In genomic region chr7:7499892-7500291, GRCh38 we compare ENCODE assay signal across 29 cellular contexts. TPM values are rescaled to one million over a fixed set of nuclear protein-coding genes. Genes with fewer than 3 reads are reported as not detected.
"Had no signal": no experiment of that assay in that cellular context is flagged by ENCODE, and none has a peak within 500 bp of the region (broad histone marks: within the 10 kb centered on the region; RNA-seq: fewer than 3 reads in every experiment).

No MANE protein-coding gene starts in this region.

- H3K4me2 ChIP-seq: hepatocyte had no signal

- ATAC-seq: effector memory CD8-positive, alpha-beta T cell; esophagus mucosa; gastrocnemius medialis; heart left ventricle; left colon; left lung; left ventricle myocardium superior; lower lobe of right lung; mucosa of descending colon had no signal

- H3K27me3 ChIP-seq: colonic mucosa, esophagus squamous epithelium, gastrocnemius medialis, heart left ventricle, hepatocyte, left lung had no signal

- H3K4me1 ChIP-seq: colonic mucosa, esophagus squamous epithelium, gastrocnemius medialis, left lung, lower lobe of right lung had no signal

- FAIRE-seq: endometrium had no signal

- DNase-seq: colonic mucosa; cortex of kidney; effector CD8-positive, alpha-beta T cell; effector memory CD8-positive, alpha-beta T cell; endodermal cell; erythroblast; esophagus squamous epithelium; foreskin fibroblast; foreskin melanocyte; gastrocnemius medialis; heart left ventricle; hypothalamus; immature natural killer cell; islet precursor cell; kidney; kidney glomerular epithelial cell; left colon; left lung; left ventricle myocardium superior; lower lobe of right lung; mesenchymal stem cell; mucosa of descending colon; naive B cell had no signal

- H3K4me3 ChIP-seq: colonic mucosa, esophagus squamous epithelium, gastrocnemius medialis, heart left ventricle, hepatocyte, left lung, lower lobe of right lung, mucosa of descending colon had no signal

- H3K27ac ChIP-seq: colonic mucosa, epithelial cell of prostate, esophagus squamous epithelium, gastrocnemius medialis, heart left ventricle, hepatocyte, left lung, lower lobe of right lung had no signal

- H3K9me3 ChIP-seq: colonic mucosa, esophagus squamous epithelium, gastrocnemius medialis, heart left ventricle, left lung, lower lobe of right lung, mucosa of descending colon had no signal

- H3K36me3 ChIP-seq: colonic mucosa, esophagus squamous epithelium, gastrocnemius medialis, heart left ventricle, left lung, lower lobe of right lung had no signal

RNA-seq across cellular contexts. Expression of gene COL28A1, which starts 35.8 kb away (rescaled TPM):
- total RNA-seq: dermis microvascular lymphatic vessel endothelial cell, lung microvascular endothelial cell had no signal
- polyA plus RNA-seq: immature natural killer cell had no signal
